ENCODE assay signal across 28 cellular contexts in genomic region chr4:41067369-41067768, GRCh38.
DNase-seq lines count a peak whose midpoint lies in the region; ATAC-seq and TF ChIP-seq lines count a peak whose summit lies in the region.
"Had no signal": no experiment of that assay in that cellular context is flagged by ENCODE, and none has a peak within 500 bp of the region (broad histone marks: within the 10 kb centered on the region; RNA-seq: fewer than 3 reads in every experiment).

No MANE protein-coding gene starts in this region.

- H3K4me1 ChIP-seq in HEK293 (ENCODE audit: control insufficient read depth, insufficient read depth, low read length) (peaks cover 6% of the 10 kb centered on the region), mesenchymal stem cell (ENCODE audit: control insufficient read depth, insufficient read depth, low read depth, low read length) (peaks cover 3% of the 10 kb centered on the region)
- H3K4me1 ChIP-seq: A549, HAP-1 had no signal

- H3K9me3 ChIP-seq in HEK293 (ENCODE audit: control insufficient read depth, insufficient read depth, low read depth, low read length) (no peaks in the 10 kb centered on the region), mesenchymal stem cell (ENCODE audit: control insufficient read depth, low read length) (no peaks in the 10 kb centered on the region)
- H3K9me3 ChIP-seq: A549, HAP-1 had no signal

- WGBS in mesenchymal stem cell: 87% methylated on average over 5 of the region's 5 CpGs

- no peaks in the 10 kb centered on the region for H3K27me3 ChIP-seq in mesenchymal stem cell (ENCODE audit: control insufficient read depth in 1 of 2, insufficient read depth in 1 of 2, low read length in 2 of 2)

- H3K23ac ChIP-seq in mesenchymal stem cell (ENCODE audit: low read length in 2 of 2): no peak overlapping the region

- H2BK5ac ChIP-seq in mesenchymal stem cell (ENCODE audit: low read depth, low read length, poor library complexity, severe bottlenecking): no peak overlapping the region

- no peak overlapping the region for H3K9ac ChIP-seq in mesenchymal stem cell (ENCODE audit: low read length)

- H3K18ac ChIP-seq in mesenchymal stem cell (ENCODE audit: low read depth in 1 of 2, low read length in 2 of 2): no peak overlapping the region

- no peak overlapping the region for H3K14ac ChIP-seq in mesenchymal stem cell (ENCODE audit: low read length in 2 of 2)

- no peak overlapping the region for H3K27ac ChIP-seq in HEK293 (ENCODE audit: extremely low read depth, low read depth, low read length)
- H3K27ac ChIP-seq in mesenchymal stem cell (ENCODE audit: low read length, poor library complexity, severe bottlenecking): no peak overlapping the region
- H3K27ac ChIP-seq: A549, HL-60 had no signal

- no peaks in the 10 kb centered on the region for H3K36me3 ChIP-seq in HEK293 (ENCODE audit: control insufficient read depth in 2 of 2, insufficient read depth in 1 of 2, low read length in 2 of 2)
- H3K36me3 ChIP-seq in mesenchymal stem cell (ENCODE audit: control insufficient read depth in 1 of 2, insufficient read depth in 2 of 2, low read depth in 1 of 2, low read length in 2 of 2): no peaks in the 10 kb centered on the region
- H3K36me3 ChIP-seq: HAP-1 had no signal

- H2BK15ac ChIP-seq in mesenchymal stem cell (ENCODE audit: low read depth, poor library complexity, severe bottlenecking): no peak overlapping the region

- H4K91ac ChIP-seq in mesenchymal stem cell (ENCODE audit: low read length): no peak overlapping the region

- CTCF ChIA-PET in HEK293 (lab: Yijun Ruan, JAX): no interaction called here

- H2BK120ac ChIP-seq in mesenchymal stem cell (ENCODE audit: low read depth, low read length): no peak overlapping the region

- DNase-seq in amniotic epithelial cell (ENCODE audit: low read depth): peak; percentile 97
- peak; percentile 52 for DNase-seq in fibroblast of mammary gland (ENCODE audit: low read depth)
- DNase-seq in mesenchymal stem cell: peak; percentile 60
- no peak for DNase-seq in NCI-H526 treated with DMSO at 0.1 percent for 48 hours (lab: John Stamatoyannopoulos, UW)
- no peak for DNase-seq in DMS53 treated with DMSO at 0.1 percent for 48 hours (lab: John Stamatoyannopoulos, UW; ENCODE audit: unreplicated experiment)
- no peak for DNase-seq in HPDE6-E6E7 (ENCODE audit: extremely low spot score)
- DNase-seq: C1 segment of cervical spinal cord; CD4-positive, alpha-beta memory T cell; COR-L47; DMS53; EL; GDM1; GOT3; Kasumi-1; NCI-H1048; NCI-H1417; NCI-H1694 treated with DMSO at 0.1 percent for 48 hours; NCI-H2081; NCI-H2227 treated with DMSO at 0.1 percent for 48 hours; NCI-H69; SHP77 treated with DMSO at 0.1 percent for 48 hours had no signal

- ATAC-seq in HG03097 (IDR thresholded peaks at IDR 0.05; ENCODE audit: low FRiP score, unreplicated experiment): no peak
- ATAC-seq: A549, Panc1 had no signal

- H2AFZ ChIP-seq in mesenchymal stem cell (ENCODE audit: low read depth, low read length): no peak overlapping the region

- H2AK5ac ChIP-seq in mesenchymal stem cell (ENCODE audit: low read length, severe bottlenecking): no peak overlapping the region

- no peak overlapping the region for H3K4ac ChIP-seq in mesenchymal stem cell (ENCODE audit: low read depth in 1 of 2, low read length in 2 of 2)

- no peak overlapping the region for H3K4me3 ChIP-seq in HEK293 (ENCODE audit: low read depth, low read length)
- H3K4me3 ChIP-seq in fibroblast of mammary gland (ENCODE audit: control insufficient read depth, low read depth, low read length): no peak overlapping the region
- no peak overlapping the region for H3K4me3 ChIP-seq in mesenchymal stem cell (ENCODE audit: insufficient read depth in 1 of 2, low read depth in 1 of 2, low read length in 2 of 2)
- H3K4me3 ChIP-seq: A549, GM12878, HAP-1 had no signal

- peaks cover 30% of the 10 kb centered on the region for H3K79me1 ChIP-seq in mesenchymal stem cell (replicated peaks; ENCODE audit: low read length, poor library complexity, severe bottlenecking)

- POLR2A ChIA-PET in HEK293 (lab: Yijun Ruan, JAX): no interaction called here

- no peak overlapping the region for H4K8ac ChIP-seq in mesenchymal stem cell (ENCODE audit: low read length)

- no peak overlapping the region for H3K4me2 ChIP-seq in mesenchymal stem cell (ENCODE audit: low read length, poor library complexity, severe bottlenecking)
- H3K4me2 ChIP-seq: A549 had no signal

- no peak overlapping the region for H2BK12ac ChIP-seq in mesenchymal stem cell (ENCODE audit: low read length in 2 of 2)

- no peak for TF ChIP-seq CTCF in HEK293 (tag by site-specific recombination; IDR thresholded peaks at IDR 0.05)
- TF ChIP-seq CTCF in fibroblast of mammary gland (conservative IDR thresholded peaks at IDR 0.05; ENCODE audit: control insufficient read depth, insufficient read depth, low read depth, low read length): no peak

TF ChIP-seq in HEK293, 187 proteins besides CTCF, POLR2A, EP300 and RAD21:
- TF ChIP-seq ATF2 (tag by site-specific recombination; IDR thresholded peaks at IDR 0.05; ENCODE audit: low read depth) (peak; percentile 94), ZNF629 (tag by site-specific recombination; IDR thresholded peaks at IDR 0.05) (peak; percentile 67), ZNF830 (tag by site-specific recombination; IDR thresholded peaks at IDR 0.05; ENCODE audit: low read depth) (no peak), ZNF626 (tag by site-specific recombination; IDR thresholded peaks at IDR 0.05) (no peak)
TF ChIP-seq in HEK293: peak in this region for 2.

Comparison
In these comparisons a context has a peak if more than half of its experiments do, and no peak if none do; other contexts are left out.
1. DNase-seq: peak in amniotic epithelial cell (single experiment), fibroblast of mammary gland (single experiment) and mesenchymal stem cell (single experiment); none in NCI-H526 treated with DMSO at 0.1 percent for 48 hours (single experiment), DMS53 treated with DMSO at 0.1 percent for 48 hours (single experiment) and HPDE6-E6E7 (single experiment).